Comparison of ENCODE assay signal across 1 cellular context in the genomic region with DNA sequence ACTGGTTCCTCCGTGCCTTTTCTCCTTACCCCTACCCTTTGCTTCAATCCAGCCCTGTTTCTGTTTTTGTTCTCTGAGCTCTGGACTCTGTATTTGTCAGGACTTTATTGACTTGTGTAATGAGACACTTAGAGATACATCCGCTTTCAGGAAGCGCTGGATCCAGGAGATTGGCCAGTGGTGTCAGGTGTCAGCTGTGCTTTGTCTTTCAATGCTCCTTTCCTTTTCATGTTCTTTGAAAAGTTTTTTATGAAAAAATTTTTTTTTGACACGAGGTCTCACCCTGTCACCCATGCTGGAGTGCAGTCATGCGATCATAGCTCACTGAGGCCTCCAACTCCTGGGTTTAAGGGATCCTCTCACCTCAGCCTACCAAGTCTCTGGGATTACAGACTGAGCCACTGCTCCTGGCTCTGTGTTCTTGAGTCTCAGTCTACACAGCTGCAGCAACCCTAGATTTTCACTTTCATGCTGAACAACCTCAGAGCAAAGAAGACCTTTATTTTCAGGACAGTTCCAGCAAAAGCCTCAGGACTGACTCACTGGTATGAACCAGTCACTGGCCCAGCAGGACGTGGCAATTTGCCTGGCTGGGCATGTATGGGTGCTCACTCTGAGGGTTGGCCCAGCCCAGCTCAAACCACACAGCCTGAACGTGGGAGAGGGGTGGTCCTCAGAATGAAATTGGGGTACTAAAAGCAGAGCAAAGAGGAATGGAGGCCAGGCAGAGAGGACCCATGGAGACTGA.
TF ChIP-seq lines count a peak whose summit lies in the region.

No MANE protein-coding gene starts in this region.

TF ChIP-seq in HepG2, 621 proteins besides CTCF, POLR2A, EP300 and RAD21 (continued from another document and continues in another):
- TF ChIP-seq ZFP37 (CRISPR knock-in tag; IDR thresholded peaks at IDR 0.05; ENCODE audit: borderline replicate concordance) (no peak), FOXK1 (CRISPR knock-in tag; IDR thresholded peaks at IDR 0.05; ENCODE audit: borderline replicate concordance, low read depth) (peak; percentile 71; the same call in 1 of the 2 replicates), JUN (CRISPR knock-in tag; IDR thresholded peaks at IDR 0.05) (no peak), HNRNPUL1 (IDR thresholded peaks at IDR 0.05; ENCODE audit: low read depth, low read length) (no peak), ZNF441 (CRISPR knock-in tag; IDR thresholded peaks at IDR 0.05; ENCODE audit: borderline replicate concordance) (no peak), ZNF567 (CRISPR knock-in tag; IDR thresholded peaks at IDR 0.05; ENCODE audit: borderline replicate concordance) (no peak), GPN1 (CRISPR knock-in tag; IDR thresholded peaks at IDR 0.05; ENCODE audit: borderline replicate concordance) (no peak), GABPA (IDR thresholded peaks at IDR 0.05; ENCODE audit: low read depth, low read length) (no peak), GABPA (CRISPR knock-in tag; IDR thresholded peaks at IDR 0.05; ENCODE audit: low read depth) (peak; percentile 49; the same call in 1 of the 2 replicates), ZNF24 (IDR thresholded peaks at IDR 0.05) (no peak), KDM6A (CRISPR knock-in tag; IDR thresholded peaks at IDR 0.05; ENCODE audit: low read depth) (no peak), ARNT (IDR thresholded peaks at IDR 0.05) (no peak), MTF2 (CRISPR knock-in tag; IDR thresholded peaks at IDR 0.05; ENCODE audit: borderline replicate concordance) (no peak), BRD4 (CRISPR knock-in tag; IDR thresholded peaks at IDR 0.05) (peak; percentile 38; the same call in 1 of the 2 replicates), PCBP2 (optimal IDR thresholded peaks at IDR 0.05; ENCODE audit: low read depth, low read length, poor library complexity, severe bottlenecking) (no peak), CC2D1A (CRISPR knock-in tag; IDR thresholded peaks at IDR 0.05) (no peak), ZKSCAN5 (CRISPR knock-in tag; IDR thresholded peaks at IDR 0.05) (no peak), PTBP1 (IDR thresholded peaks at IDR 0.05; ENCODE audit: low read depth, low read length, poor library complexity, severe bottlenecking) (no peak), MBD4 (IDR thresholded peaks at IDR 0.05; ENCODE audit: borderline replicate concordance, low read length) (no peak), RFXAP (CRISPR knock-in tag; IDR thresholded peaks at IDR 0.05; ENCODE audit: borderline replicate concordance) (no peak)
- TF ChIP-seq, protein P1, sequence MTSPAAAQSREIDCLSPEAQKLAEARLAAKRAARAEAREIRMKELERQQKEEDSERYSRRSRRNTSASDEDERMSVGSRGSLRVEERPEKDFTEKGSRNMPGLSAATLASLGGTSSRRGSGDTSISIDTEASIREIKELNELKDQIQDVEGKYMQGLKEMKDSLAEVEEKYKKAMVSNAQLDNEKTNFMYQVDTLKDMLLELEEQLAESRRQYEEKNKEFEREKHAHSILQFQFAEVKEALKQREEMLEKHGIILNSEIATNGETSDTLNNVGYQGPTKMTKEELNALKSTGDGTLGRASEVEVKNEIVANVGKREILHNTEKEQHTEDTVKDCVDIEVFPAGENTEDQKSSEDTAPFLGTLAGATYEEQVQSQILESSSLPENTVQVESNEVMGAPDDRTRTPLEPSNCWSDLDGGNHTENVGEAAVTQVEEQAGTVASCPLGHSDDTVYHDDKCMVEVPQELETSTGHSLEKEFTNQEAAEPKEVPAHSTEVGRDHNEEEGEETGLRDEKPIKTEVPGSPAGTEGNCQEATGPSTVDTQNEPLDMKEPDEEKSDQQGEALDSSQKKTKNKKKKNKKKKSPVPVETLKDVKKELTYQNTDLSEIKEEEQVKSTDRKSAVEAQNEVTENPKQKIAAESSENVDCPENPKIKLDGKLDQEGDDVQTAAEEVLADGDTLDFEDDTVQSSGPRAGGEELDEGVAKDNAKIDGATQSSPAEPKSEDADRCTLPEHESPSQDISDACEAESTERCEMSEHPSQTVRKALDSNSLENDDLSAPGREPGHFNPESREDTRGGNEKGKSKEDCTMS (CRISPR knock-in tag; conservative IDR thresholded peaks at IDR 0.05): no peak
- TF ChIP-seq, protein P2, sequence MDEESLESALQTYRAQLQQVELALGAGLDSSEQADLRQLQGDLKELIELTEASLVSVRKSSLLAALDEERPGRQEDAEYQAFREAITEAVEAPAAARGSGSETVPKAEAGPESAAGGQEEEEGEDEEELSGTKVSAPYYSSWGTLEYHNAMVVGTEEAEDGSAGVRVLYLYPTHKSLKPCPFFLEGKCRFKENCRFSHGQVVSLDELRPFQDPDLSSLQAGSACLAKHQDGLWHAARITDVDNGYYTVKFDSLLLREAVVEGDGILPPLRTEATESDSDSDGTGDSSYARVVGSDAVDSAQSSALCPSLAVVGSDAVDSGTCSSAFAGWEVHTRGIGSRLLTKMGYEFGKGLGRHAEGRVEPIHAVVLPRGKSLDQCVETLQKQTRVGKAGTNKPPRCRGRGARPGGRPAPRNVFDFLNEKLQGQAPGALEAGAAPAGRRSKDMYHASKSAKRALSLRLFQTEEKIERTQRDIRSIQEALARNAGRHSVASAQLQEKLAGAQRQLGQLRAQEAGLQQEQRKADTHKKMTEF (CRISPR knock-in tag; IDR thresholded peaks at IDR 0.05): no peak; the same call in 1 of the 2 replicates
- TF ChIP-seq, protein P3, sequence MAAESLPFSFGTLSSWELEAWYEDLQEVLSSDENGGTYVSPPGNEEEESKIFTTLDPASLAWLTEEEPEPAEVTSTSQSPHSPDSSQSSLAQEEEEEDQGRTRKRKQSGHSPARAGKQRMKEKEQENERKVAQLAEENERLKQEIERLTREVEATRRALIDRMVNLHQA (CRISPR knock-in tag; IDR thresholded peaks at IDR 0.05): no peak
- TF ChIP-seq, protein P4, sequence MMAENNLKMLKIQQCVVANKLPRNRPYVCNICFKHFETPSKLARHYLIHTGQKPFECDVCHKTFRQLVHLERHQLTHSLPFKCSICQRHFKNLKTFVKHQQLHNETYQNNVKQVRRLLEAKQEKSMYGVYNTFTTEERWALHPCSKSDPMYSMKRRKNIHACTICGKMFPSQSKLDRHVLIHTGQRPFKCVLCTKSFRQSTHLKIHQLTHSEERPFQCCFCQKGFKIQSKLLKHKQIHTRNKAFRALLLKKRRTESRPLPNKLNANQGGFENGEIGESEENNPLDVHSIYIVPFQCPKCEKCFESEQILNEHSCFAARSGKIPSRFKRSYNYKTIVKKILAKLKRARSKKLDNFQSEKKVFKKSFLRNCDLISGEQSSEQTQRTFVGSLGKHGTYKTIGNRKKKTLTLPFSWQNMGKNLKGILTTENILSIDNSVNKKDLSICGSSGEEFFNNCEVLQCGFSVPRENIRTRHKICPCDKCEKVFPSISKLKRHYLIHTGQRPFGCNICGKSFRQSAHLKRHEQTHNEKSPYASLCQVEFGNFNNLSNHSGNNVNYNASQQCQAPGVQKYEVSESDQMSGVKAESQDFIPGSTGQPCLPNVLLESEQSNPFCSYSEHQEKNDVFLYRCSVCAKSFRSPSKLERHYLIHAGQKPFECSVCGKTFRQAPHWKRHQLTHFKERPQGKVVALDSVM (CRISPR knock-in tag; IDR thresholded peaks at IDR 0.05): no peak
- TF ChIP-seq, protein P5, sequence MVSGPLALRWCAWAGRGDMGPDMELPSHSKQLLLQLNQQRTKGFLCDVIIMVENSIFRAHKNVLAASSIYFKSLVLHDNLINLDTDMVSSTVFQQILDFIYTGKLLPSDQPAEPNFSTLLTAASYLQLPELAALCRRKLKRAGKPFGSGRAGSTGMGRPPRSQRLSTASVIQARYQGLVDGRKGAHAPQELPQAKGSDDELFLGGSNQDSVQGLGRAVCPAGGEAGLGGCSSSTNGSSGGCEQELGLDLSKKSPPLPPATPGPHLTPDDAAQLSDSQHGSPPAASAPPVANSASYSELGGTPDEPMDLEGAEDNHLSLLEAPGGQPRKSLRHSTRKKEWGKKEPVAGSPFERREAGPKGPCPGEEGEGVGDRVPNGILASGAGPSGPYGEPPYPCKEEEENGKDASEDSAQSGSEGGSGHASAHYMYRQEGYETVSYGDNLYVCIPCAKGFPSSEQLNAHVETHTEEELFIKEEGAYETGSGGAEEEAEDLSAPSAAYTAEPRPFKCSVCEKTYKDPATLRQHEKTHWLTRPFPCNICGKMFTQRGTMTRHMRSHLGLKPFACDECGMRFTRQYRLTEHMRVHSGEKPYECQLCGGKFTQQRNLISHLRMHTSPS (CRISPR knock-in tag; IDR thresholded peaks at IDR 0.05; ENCODE audit: low read depth): no peak
- TF ChIP-seq, protein P6, sequence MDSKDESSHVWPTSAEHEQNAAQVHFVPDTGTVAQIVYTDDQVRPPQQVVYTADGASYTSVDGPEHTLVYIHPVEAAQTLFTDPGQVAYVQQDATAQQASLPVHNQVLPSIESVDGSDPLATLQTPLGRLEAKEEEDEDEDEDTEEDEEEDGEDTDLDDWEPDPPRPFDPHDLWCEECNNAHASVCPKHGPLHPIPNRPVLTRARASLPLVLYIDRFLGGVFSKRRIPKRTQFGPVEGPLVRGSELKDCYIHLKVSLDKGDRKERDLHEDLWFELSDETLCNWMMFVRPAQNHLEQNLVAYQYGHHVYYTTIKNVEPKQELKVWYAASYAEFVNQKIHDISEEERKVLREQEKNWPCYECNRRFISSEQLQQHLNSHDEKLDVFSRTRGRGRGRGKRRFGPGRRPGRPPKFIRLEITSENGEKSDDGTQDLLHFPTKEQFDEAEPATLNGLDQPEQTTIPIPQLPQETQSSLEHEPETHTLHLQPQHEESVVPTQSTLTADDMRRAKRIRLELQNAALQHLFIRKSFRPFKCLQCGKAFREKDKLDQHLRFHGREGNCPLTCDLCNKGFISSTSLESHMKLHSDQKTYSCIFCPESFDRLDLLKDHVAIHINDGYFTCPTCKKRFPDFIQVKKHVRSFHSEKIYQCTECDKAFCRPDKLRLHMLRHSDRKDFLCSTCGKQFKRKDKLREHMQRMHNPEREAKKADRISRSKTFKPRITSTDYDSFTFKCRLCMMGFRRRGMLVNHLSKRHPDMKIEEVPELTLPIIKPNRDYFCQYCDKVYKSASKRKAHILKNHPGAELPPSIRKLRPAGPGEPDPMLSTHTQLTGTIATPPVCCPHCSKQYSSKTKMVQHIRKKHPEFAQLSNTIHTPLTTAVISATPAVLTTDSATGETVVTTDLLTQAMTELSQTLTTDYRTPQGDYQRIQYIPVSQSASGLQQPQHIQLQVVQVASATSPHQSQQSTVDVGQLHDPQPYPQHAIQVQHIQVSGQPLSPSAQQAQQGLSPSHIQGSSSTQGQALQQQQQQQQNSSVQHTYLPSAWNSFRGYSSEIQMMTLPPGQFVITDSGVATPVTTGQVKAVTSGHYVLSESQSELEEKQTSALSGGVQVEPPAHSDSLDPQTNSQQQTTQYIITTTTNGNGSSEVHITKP (CRISPR knock-in tag; IDR thresholded peaks at IDR 0.05; ENCODE audit: low read depth): no peak
- TF ChIP-seq, protein P7, sequence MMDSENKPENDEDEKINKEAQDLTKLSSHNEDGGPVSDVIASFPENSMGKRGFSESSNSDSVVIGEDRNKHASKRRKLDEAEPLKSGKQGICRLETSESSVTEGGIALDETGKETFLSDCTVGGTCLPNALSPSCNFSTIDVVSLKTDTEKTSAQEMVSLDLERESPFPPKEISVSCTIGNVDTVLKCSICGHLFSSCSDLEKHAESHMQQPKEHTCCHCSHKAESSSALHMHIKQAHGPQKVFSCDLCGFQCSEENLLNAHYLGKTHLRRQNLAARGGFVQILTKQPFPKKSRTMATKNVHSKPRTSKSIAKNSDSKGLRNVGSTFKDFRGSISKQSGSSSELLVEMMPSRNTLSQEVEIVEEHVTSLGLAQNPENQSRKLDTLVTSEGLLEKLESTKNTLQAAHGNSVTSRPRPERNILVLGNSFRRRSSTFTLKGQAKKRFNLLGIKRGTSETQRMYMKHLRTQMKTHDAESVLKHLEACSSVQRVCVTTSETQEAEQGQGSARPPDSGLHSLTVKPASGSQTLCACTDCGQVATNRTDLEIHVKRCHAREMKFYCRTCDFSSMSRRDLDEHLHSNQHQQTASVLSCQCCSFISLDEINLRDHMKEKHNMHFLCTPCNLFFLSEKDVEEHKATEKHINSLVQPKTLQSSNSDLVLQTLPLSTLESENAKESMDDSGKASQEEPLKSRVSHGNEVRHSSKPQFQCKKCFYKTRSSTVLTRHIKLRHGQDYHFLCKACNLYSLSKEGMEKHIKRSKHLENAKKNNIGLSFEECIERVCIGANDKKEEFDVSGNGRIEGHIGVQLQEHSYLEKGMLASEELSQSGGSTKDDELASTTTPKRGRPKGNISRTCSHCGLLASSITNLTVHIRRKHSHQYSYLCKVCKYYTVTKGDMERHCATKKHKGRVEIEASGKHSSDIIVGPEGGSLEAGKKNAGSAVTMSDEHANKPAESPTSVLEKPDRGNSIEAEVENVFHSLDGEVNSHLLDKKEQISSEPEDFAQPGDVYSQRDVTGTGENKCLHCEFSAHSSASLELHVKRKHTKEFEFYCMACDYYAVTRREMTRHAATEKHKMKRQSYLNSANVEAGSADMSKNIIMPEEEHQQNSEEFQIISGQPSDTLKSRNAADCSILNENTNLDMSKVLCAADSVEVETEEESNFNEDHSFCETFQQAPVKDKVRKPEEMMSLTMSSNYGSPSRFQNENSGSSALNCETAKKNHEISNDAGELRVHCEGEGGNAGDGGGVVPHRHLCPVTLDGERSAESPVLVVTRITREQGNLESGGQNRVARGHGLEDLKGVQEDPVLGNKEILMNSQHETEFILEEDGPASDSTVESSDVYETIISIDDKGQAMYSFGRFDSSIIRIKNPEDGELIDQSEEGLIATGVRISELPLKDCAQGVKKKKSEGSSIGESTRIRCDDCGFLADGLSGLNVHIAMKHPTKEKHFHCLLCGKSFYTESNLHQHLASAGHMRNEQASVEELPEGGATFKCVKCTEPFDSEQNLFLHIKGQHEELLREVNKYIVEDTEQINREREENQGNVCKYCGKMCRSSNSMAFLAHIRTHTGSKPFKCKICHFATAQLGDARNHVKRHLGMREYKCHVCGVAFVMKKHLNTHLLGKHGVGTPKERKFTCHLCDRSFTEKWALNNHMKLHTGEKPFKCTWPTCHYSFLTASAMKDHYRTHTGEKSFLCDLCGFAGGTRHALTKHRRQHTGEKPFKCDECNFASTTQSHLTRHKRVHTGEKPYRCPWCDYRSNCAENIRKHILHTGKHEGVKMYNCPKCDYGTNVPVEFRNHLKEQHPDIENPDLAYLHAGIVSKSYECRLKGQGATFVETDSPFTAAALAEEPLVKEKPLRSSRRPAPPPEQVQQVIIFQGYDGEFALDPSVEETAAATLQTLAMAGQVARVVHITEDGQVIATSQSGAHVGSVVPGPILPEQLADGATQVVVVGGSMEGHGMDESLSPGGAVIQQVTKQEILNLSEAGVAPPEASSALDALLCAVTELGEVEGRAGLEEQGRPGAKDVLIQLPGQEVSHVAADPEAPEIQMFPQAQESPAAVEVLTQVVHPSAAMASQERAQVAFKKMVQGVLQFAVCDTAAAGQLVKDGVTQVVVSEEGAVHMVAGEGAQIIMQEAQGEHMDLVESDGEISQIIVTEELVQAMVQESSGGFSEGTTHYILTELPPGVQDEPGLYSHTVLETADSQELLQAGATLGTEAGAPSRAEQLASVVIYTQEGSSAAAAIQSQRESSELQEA (CRISPR knock-in tag; IDR thresholded peaks at IDR 0.05; ENCODE audit: not compliant biosample characterization): no peak
- TF ChIP-seq, protein P8, sequence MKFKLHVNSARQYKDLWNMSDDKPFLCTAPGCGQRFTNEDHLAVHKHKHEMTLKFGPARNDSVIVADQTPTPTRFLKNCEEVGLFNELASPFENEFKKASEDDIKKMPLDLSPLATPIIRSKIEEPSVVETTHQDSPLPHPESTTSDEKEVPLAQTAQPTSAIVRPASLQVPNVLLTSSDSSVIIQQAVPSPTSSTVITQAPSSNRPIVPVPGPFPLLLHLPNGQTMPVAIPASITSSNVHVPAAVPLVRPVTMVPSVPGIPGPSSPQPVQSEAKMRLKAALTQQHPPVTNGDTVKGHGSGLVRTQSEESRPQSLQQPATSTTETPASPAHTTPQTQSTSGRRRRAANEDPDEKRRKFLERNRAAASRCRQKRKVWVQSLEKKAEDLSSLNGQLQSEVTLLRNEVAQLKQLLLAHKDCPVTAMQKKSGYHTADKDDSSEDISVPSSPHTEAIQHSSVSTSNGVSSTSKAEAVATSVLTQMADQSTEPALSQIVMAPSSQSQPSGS (CRISPR knock-in tag; IDR thresholded peaks at IDR 0.05): no peak
